Comparison of ENCODE assay signal across 10 cellular contexts in the genomic region with DNA sequence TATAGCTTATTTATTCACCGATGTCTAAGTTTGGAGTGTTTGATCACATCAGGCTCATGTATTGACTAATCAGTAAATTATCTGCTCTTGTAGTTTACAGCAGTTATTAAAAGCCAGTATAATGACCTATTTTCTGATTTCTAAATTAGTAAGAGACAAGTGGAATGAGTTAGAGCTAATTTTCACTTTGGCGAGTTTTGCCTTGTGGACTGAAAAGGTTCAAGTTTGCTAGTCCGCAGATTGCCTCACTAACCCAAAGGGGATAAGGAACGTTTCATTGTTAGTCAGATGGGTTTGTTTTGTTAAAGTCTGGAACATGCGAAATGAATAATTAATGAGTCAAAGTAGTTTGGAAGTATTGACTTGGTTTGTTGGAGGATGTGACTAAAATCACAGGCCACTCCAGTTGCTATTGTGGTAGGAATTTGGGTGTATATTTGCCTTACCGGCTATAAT. TPM values are rescaled to one million over a fixed set of nuclear protein-coding genes. Genes with fewer than 3 reads are reported as not detected.
A peak's percentile ranks its signal among the peaks of the same experiment; 100 is the strongest.
DNase-seq lines count a peak whose midpoint lies in the region; ATAC-seq, FAIRE-seq and TF ChIP-seq lines count a peak whose summit lies in the region.
"Had no signal": no experiment of that assay in that cellular context is flagged by ENCODE, and none has a peak within 500 bp of the region (broad histone marks: within the 10 kb centered on the region; RNA-seq: fewer than 3 reads in every experiment).

No MANE protein-coding gene starts in this region.

- H2AFZ ChIP-seq in HepG2 (ENCODE audit: low read length), result no peak overlapping the region

- H3K4me2 ChIP-seq in HepG2 (ENCODE audit: low read depth, low read length), result no peak overlapping the region
- H3K4me2 ChIP-seq: A549 had no signal

- H3K79me2 ChIP-seq in HepG2 (ENCODE audit: insufficient read depth, low read length), result no peaks in the 10 kb centered on the region

- H3K9ac ChIP-seq in rectal smooth muscle tissue (ENCODE audit: low read length) (no peak overlapping the region), HepG2 (ENCODE audit: insufficient read depth, low read depth, low read length) (no peak overlapping the region)

- TF ChIP-seq EP300 in HepG2 (IDR thresholded peaks at IDR 0.05; ENCODE audit: low read depth in 2 of 2, low read length in 2 of 2), result no peak
- TF ChIP-seq EP300 in HepG2 (CRISPR knock-in tag; IDR thresholded peaks at IDR 0.05; ENCODE audit: borderline replicate concordance), result no peak

- no peaks in the 10 kb centered on the region for H4K20me1 ChIP-seq in HepG2 (ENCODE audit: insufficient read depth, low read length)

- no peaks in the 10 kb centered on the region for H3K9me3 ChIP-seq in HepG2 (ENCODE audit: low read length)
- H3K9me3 ChIP-seq: A549 had no signal

- peaks cover 41% of the 10 kb centered on the region for H3K4me1 Mint-ChIP-seq in activated CD8-positive, alpha-beta T cell treated with anti-CD3 and anti-CD28 coated beads for 36 hours (ENCODE audit: low read depth)
- peaks cover 43% of the 10 kb centered on the region for H3K4me1 Mint-ChIP-seq in activated CD8-positive, alpha-beta T cell treated with anti-CD3 and anti-CD28 coated beads, Interleukin-2, amount 10 ng/mL, durations not matched to agents 7 days and 5 days (ENCODE audit: low read depth)
- H3K4me1 Mint-ChIP-seq in endothelial cell (ENCODE audit: unreplicated experiment), result no peaks in the 10 kb centered on the region

- peak; percentile 26 for ATAC-seq in activated CD8-positive, alpha-beta T cell treated with anti-CD3 and anti-CD28 coated beads for 36 hours
- ATAC-seq in activated CD8-positive, alpha-beta T cell treated with anti-CD3 and anti-CD28 coated beads, Interleukin-2, amount 10 ng/mL, durations not matched to agents 7 days and 5 days, result no peak
- ATAC-seq in HG02938 (IDR thresholded peaks at IDR 0.05; ENCODE audit: unreplicated experiment), result peak; percentile 32
- no peak for ATAC-seq in HepG2
- ATAC-seq: A549 had no signal

- H3K9me3 Mint-ChIP-seq in activated CD8-positive, alpha-beta T cell treated with anti-CD3 and anti-CD28 coated beads for 36 hours, result no peaks in the 10 kb centered on the region
- no peaks in the 10 kb centered on the region for H3K9me3 Mint-ChIP-seq in activated CD8-positive, alpha-beta T cell treated with anti-CD3 and anti-CD28 coated beads, Interleukin-2, amount 10 ng/mL, durations not matched to agents 7 days and 5 days (ENCODE audit: insufficient read depth)
- no peaks in the 10 kb centered on the region for H3K9me3 Mint-ChIP-seq in endothelial cell (ENCODE audit: unreplicated experiment)
- H3K9me3 Mint-ChIP-seq: mesothelial cell of epicardium had no signal

- TF ChIP-seq CTCF in activated CD8-positive, alpha-beta T cell treated with anti-CD3 and anti-CD28 coated beads for 36 hours (IDR thresholded peaks at IDR 0.05), result no peak
- no peak for TF ChIP-seq CTCF in endothelial cell (IDR thresholded peaks at IDR 0.05; ENCODE audit: unreplicated experiment)
- TF ChIP-seq CTCF in HepG2 (CRISPR knock-in tag; IDR thresholded peaks at IDR 0.05), result no peak

- peaks cover 2% of the 10 kb centered on the region for H3K27me3 ChIP-seq in rectal smooth muscle tissue (ENCODE audit: control insufficient read depth, insufficient read depth, low read length)
- no peaks in the 10 kb centered on the region for H3K27me3 ChIP-seq in HepG2 (ENCODE audit: control insufficient read depth in 1 of 2, insufficient read depth in 2 of 2, low read length in 2 of 2)

- no peak for TF ChIP-seq RAD21 in HepG2 (CRISPR knock-in tag; IDR thresholded peaks at IDR 0.05)

- H3K4me3 Mint-ChIP-seq in activated CD8-positive, alpha-beta T cell treated with anti-CD3 and anti-CD28 coated beads for 36 hours, result no peak overlapping the region
- H3K4me3 Mint-ChIP-seq in activated CD8-positive, alpha-beta T cell treated with anti-CD3 and anti-CD28 coated beads, Interleukin-2, amount 10 ng/mL, durations not matched to agents 7 days and 5 days, result no peak overlapping the region
- no peak overlapping the region for H3K4me3 Mint-ChIP-seq in endothelial cell (ENCODE audit: unreplicated experiment)
- H3K4me3 Mint-ChIP-seq: mesothelial cell of epicardium had no signal

- DNase-seq in activated CD8-positive, alpha-beta T cell treated with anti-CD3 and anti-CD28 coated beads for 36 hours, result no peak
- no peak for DNase-seq in activated CD8-positive, alpha-beta T cell treated with anti-CD3 and anti-CD28 coated beads, Interleukin-2, amount 10 ng/mL, durations not matched to agents 7 days and 5 days
- DNase-seq in caudate nucleus (lab: John Stamatoyannopoulos, UW), result peak in 2 of 61 donors; percentile 3 to 16
- no peak for DNase-seq in amygdala (lab: John Stamatoyannopoulos, UW)
- DNase-seq in endothelial cell (ENCODE audit: low spot score), result no peak
- DNase-seq in HepG2 (ENCODE audit: low spot score), result no peak

- no TSS peak for BruUV-seq in HepG2 (replicated peaks; lab: Mats Ljungman, UMichigan)

- no peaks in the 10 kb centered on the region for H3K27me3 Mint-ChIP-seq in activated CD8-positive, alpha-beta T cell treated with anti-CD3 and anti-CD28 coated beads for 36 hours
- no peaks in the 10 kb centered on the region for H3K27me3 Mint-ChIP-seq in activated CD8-positive, alpha-beta T cell treated with anti-CD3 and anti-CD28 coated beads, Interleukin-2, amount 10 ng/mL, durations not matched to agents 7 days and 5 days (ENCODE audit: low read depth)
- peaks cover 1% of the 10 kb centered on the region for H3K27me3 Mint-ChIP-seq in endothelial cell (ENCODE audit: unreplicated experiment)

- H3K4me3 ChIP-seq in rectal smooth muscle tissue (ENCODE audit: low read length) (no peak overlapping the region), HepG2 (replicated peaks in 1 of 3; ENCODE audit: insufficient read depth in 1 of 3, low read depth in 2 of 3, low read length in 3 of 3) (no peak overlapping the region)
- H3K4me3 ChIP-seq: A549 had no signal

- TF ChIP-seq POLR2A in HepG2 (IDR thresholded peaks at IDR 0.05; ENCODE audit: insufficient read depth in 1 of 2, low read depth in 2 of 2, low read length in 2 of 2), result no peak

- no peak for FAIRE-seq in HepG2 (lab: Jason Lieb, UNC)
- FAIRE-seq: A549 had no signal

- POLR2A ChIA-PET in activated CD8-positive, alpha-beta T cell treated with anti-CD3 and anti-CD28 coated beads for 36 hours (lab: Charles Lee), result interaction anchor here (0.5 to 3.6 kb wide), 5 partner anchors 8 to 40 kb away, joined by 3 to 21 read pairs (median 13); partner anchors contain the start of gene SMARCA2
- POLR2A ChIA-PET in activated CD8-positive, alpha-beta T cell treated with anti-CD3 and anti-CD28 coated beads, Interleukin-2, amount 10 ng/mL, durations not matched to agents 7 days and 5 days (lab: Charles Lee), result interaction anchor here (3.6 kb wide), 1 partner anchor 39 kb away, joined by 39 read pairs; the partner anchor contains the start of gene SMARCA2
- POLR2A ChIA-PET in HepG2 (lab: Yijun Ruan, JAX), result no interaction called here

- H3K27ac Mint-ChIP-seq in activated CD8-positive, alpha-beta T cell treated with anti-CD3 and anti-CD28 coated beads for 36 hours, result peak overlapping the region; percentile 46
- H3K27ac Mint-ChIP-seq in activated CD8-positive, alpha-beta T cell treated with anti-CD3 and anti-CD28 coated beads, Interleukin-2, amount 10 ng/mL, durations not matched to agents 7 days and 5 days, result no peak overlapping the region
- H3K27ac Mint-ChIP-seq in endothelial cell (ENCODE audit: unreplicated experiment), result no peak overlapping the region
- H3K27ac Mint-ChIP-seq: mesothelial cell of epicardium had no signal

- 94% methylated on average over 6 of the region's 6 CpGs for WGBS in HepG2 (ENCODE audit: low lambda C conversion rate)

- H3K36me3 ChIP-seq in rectal smooth muscle tissue (ENCODE audit: control insufficient read depth, insufficient read depth, low read length) (peaks cover 16% of the 10 kb centered on the region), HepG2 (replicated peaks in 1 of 2; ENCODE audit: control insufficient read depth in 1 of 2, insufficient read depth in 2 of 2, low read length in 2 of 2) (peaks cover 1 to 7% of the 10 kb centered on the region in 2 experiments; a peak in 2 of 5 replicates)

- peaks cover 39% of the 10 kb centered on the region for H3K36me3 Mint-ChIP-seq in activated CD8-positive, alpha-beta T cell treated with anti-CD3 and anti-CD28 coated beads for 36 hours (ENCODE audit: low read depth)
- H3K36me3 Mint-ChIP-seq in activated CD8-positive, alpha-beta T cell treated with anti-CD3 and anti-CD28 coated beads, Interleukin-2, amount 10 ng/mL, durations not matched to agents 7 days and 5 days (ENCODE audit: low read depth), result peaks cover 69% of the 10 kb centered on the region
- no peaks in the 10 kb centered on the region for H3K36me3 Mint-ChIP-seq in endothelial cell (ENCODE audit: low read depth, unreplicated experiment)

- in situ Hi-C loops in HepG2 (cut with HindIII; ENCODE audit: extremely low pct_ligation_motif_present, low pct_unique_long_range_greater_than_20kb), result no loop called here

- intact Hi-C loops in activated CD8-positive, alpha-beta T cell treated with anti-CD3 and anti-CD28 coated beads for 36 hours (cut with micrococcal nuclease), result loop anchor here (2.0 kb wide), 1 partner anchor 36 kb away; no protein-coding TSS in a partner anchor
- intact Hi-C loops in HepG2 (cut with micrococcal nuclease; ENCODE audit: unreplicated experiment), result no loop called here

- CTCF ChIA-PET in activated CD8-positive, alpha-beta T cell treated with anti-CD3 and anti-CD28 coated beads for 36 hours (lab: Charles Lee), result interaction anchor here (1.0 to 4.5 kb wide), 8 partner anchors 10 to 116 kb away, joined by 3 to 25 read pairs (median 4); no protein-coding TSS in a partner anchor
- CTCF ChIA-PET in activated CD8-positive, alpha-beta T cell treated with anti-CD3 and anti-CD28 coated beads, Interleukin-2, amount 10 ng/mL, durations not matched to agents 7 days and 5 days (lab: Charles Lee), result interaction anchor here (1.4 to 2.4 kb wide), 5 partner anchors 9 to 44 kb away, joined by 3 to 13 read pairs (median 5); no protein-coding TSS in a partner anchor
- CTCF ChIA-PET in HepG2 (lab: Yijun Ruan, JAX; ENCODE audit: low intra/inter-chr PET ratio, low total read pairs), result no interaction called here

- H3K27ac ChIP-seq in caudate nucleus (ENCODE audit: low read depth, low read length) (peak overlapping the region; percentile 60), rectal smooth muscle tissue (ENCODE audit: low read depth, low read length) (peak overlapping the region; percentile 21), HepG2 (ENCODE audit: extremely low read length, insufficient read depth, low read length) (no peak overlapping the region)
- H3K27ac ChIP-seq: A549 had no signal

- peaks cover 11% of the 10 kb centered on the region for H3K4me1 ChIP-seq in rectal smooth muscle tissue (ENCODE audit: control insufficient read depth, insufficient read depth, low read length)
- no peaks in the 10 kb centered on the region for H3K4me1 ChIP-seq in HepG2 (ENCODE audit: insufficient read depth, low read length)
- H3K4me1 ChIP-seq: A549 had no signal

RNA-seq across cellular contexts. Expression of gene SMARCA2, which starts 40.1 kb away (rescaled TPM):
- 10 to 100 TPM; 94.7 to 99.4 TPM for total RNA-seq in activated CD8-positive, alpha-beta T cell treated with anti-CD3 and anti-CD28 coated beads for 36 hours
- total RNA-seq in activated CD8-positive, alpha-beta T cell treated with anti-CD3 and anti-CD28 coated beads, Interleukin-2, amount 10 ng/mL, durations not matched to agents 7 days and 5 days, result 100 to 1,000 TPM; 243 to 245 TPM
- total RNA-seq in endothelial cell (ENCODE audit: unreplicated experiment), result 43.7 TPM
- 23.7 and 35.5 TPM in 2 replicates for total RNA-seq in HepG2 (2016; rRNA removed; fragmentation: Illumina TruSeq; extraction: Trizol)
- total RNA-seq in HepG2 (2016; cell fraction: cytosol; rRNA removed; fragmentation: Illumina TruSeq; extraction: Trizol; ENCODE audit: low read depth), result 7.6 and 9.4 TPM in 2 replicates
- 22.4 and 29.1 TPM in 2 replicates for total RNA-seq in HepG2 (2016; cell fraction: insoluble cytoplasmic fraction; rRNA removed; fragmentation: Illumina TruSeq; extraction: Trizol)
- 12.8 and 13.5 TPM in 2 replicates for total RNA-seq in HepG2 (2016; cell fraction: membrane; rRNA removed; fragmentation: Illumina TruSeq; extraction: Trizol)
- 40.2 and 47.8 TPM in 2 replicates for total RNA-seq in HepG2 (2016; cell fraction: nucleus; rRNA removed; fragmentation: Illumina TruSeq; extraction: Trizol)
- 22.5 and 24.7 TPM in 2 replicates for polyA plus RNA-seq in HepG2 (2011; rRNA removed)
- 14.4 and 15.9 TPM in 2 replicates for polyA plus RNA-seq in HepG2 (2011; cell fraction: cytosol; rRNA removed)
- polyA plus RNA-seq in HepG2 (2011; cell fraction: nucleus; rRNA removed), result 23.7 and 25.6 TPM in 2 replicates
- polyA plus RNA-seq in HepG2 (2012), result 15.0 and 16.7 TPM in 2 replicates
- polyA plus RNA-seq in HepG2 (2016; cell fraction: cytosol; fragmentation: Illumina TruSeq; extraction: Trizol; ENCODE audit: low read depth), result 1.1 and 1.4 TPM in 2 replicates
- 25.9 and 26.3 TPM in 2 replicates for polyA plus RNA-seq in HepG2 (2016; cell fraction: insoluble cytoplasmic fraction; fragmentation: Illumina TruSeq; extraction: Trizol; ENCODE audit: low read depth)
- 3.6 and 5.2 TPM in 2 replicates for polyA plus RNA-seq in HepG2 (2016; cell fraction: membrane; fragmentation: Illumina TruSeq; extraction: Trizol; ENCODE audit: low read depth)
- 29.0 and 30.2 TPM in 2 replicates for polyA plus RNA-seq in HepG2 (2016; cell fraction: nucleus; fragmentation: Illumina TruSeq; extraction: Trizol; ENCODE audit: insufficient read depth, low read depth)
- polyA minus RNA-seq in HepG2 (2011; rRNA and poly(A)+ RNA removed; ENCODE audit: low replicate concordance), result 93.2 and 190 TPM in 2 replicates
- 18.9 and 25.9 TPM in 2 replicates for polyA minus RNA-seq in HepG2 (2011; cell fraction: cytosol; rRNA and poly(A)+ RNA removed)
- 94.9 and 103 TPM in 2 replicates for polyA minus RNA-seq in HepG2 (2011; cell fraction: nucleus; rRNA and poly(A)+ RNA removed)

Comparison
In these comparisons a context has a peak if more than half of its experiments do, and no peak if none do; other contexts are left out.
1. ATAC-seq: peak in activated CD8-positive, alpha-beta T cell treated with anti-CD3 and anti-CD28 coated beads for 36 hours (single experiment) and HG02938 (single experiment); none in activated CD8-positive, alpha-beta T cell treated with anti-CD3 and anti-CD28 coated beads, Interleukin-2, amount 10 ng/mL, durations not matched to agents 7 days and 5 days (single experiment) and HepG2 (single experiment).